Comparison of ENCODE assay signal across 22 cellular contexts in genomic region chr16:88279998-88280397, GRCh38.
"Had no signal": no experiment of that assay in that cellular context is flagged by ENCODE, and none has a peak within 500 bp of the region (broad histone marks: within the 10 kb centered on the region; RNA-seq: fewer than 3 reads in every experiment).

No MANE protein-coding gene starts in this region.

- H3K27ac ChIP-seq: colonic mucosa, esophagus muscularis mucosa, hepatocyte, left ventricle myocardium inferior, lower lobe of right lung, neutrophil, parathyroid adenoma, right lobe of liver, thoracic aorta, tibial nerve, upper lobe of left lung, uterus had no signal

- ATAC-seq: left colon; lower lobe of right lung; natural killer cell; right lobe of liver; stimulated activated naive B cell treated with anti-CD40 and anti-IgM and Interleukin-4, amounts not matched to agents 10 μg/mL and 1 μg/mL and 100 μg/mL, for 72 hours had no signal

- H3K4me3 ChIP-seq: colonic mucosa, esophagus muscularis mucosa, hepatocyte, left ventricle myocardium inferior, lower lobe of right lung, right lobe of liver, thoracic aorta, tibial nerve, upper lobe of left lung, uterus had no signal

- H3K79me2 ChIP-seq: hepatocyte, parathyroid adenoma had no signal

- DNase-seq: colonic mucosa; effector CD8-positive, alpha-beta T cell; endodermal cell; foreskin melanocyte; left colon; lower lobe of right lung; natural killer cell; small intestine; stimulated activated CD4-positive, alpha-beta T cell treated with anti-CD3 and anti-CD28 coated beads, Interleukin-15, amount 100 ng/mL, for 24 hours; stimulated activated CD4-positive, alpha-beta T cell treated with anti-CD3 and anti-CD28 coated beads, Interleukin-2, amount 100 ng/mL, for 48 hours; stimulated activated naive B cell treated with anti-CD40 and anti-IgM and Interleukin-4, amounts not matched to agents 10 μg/mL and 1 μg/mL and 100 μg/mL, for 72 hours; upper lobe of left lung; uterus had no signal

- H3K9me3 ChIP-seq: colonic mucosa, esophagus muscularis mucosa, lower lobe of right lung, neutrophil, right lobe of liver, thoracic aorta, tibial nerve, upper lobe of left lung, uterus had no signal

- FAIRE-seq: endothelial cell of umbilical vein, small intestine had no signal

- H3K27me3 ChIP-seq: colonic mucosa, esophagus muscularis mucosa, hepatocyte, neutrophil, right lobe of liver, tibial nerve, upper lobe of left lung, uterus had no signal

- H3K36me3 ChIP-seq: colonic mucosa, esophagus muscularis mucosa, left ventricle myocardium inferior, lower lobe of right lung, neutrophil, right lobe of liver, thoracic aorta, tibial nerve, upper lobe of left lung, uterus had no signal

- H3K4me2 ChIP-seq: hepatocyte had no signal

- H3K4me1 ChIP-seq: colonic mucosa, left ventricle myocardium inferior, lower lobe of right lung, parathyroid adenoma, right lobe of liver, tibial nerve had no signal

- H3K9ac ChIP-seq: parathyroid adenoma had no signal

- H2AFZ ChIP-seq: hepatocyte, parathyroid adenoma had no signal
